Comparison of ENCODE assay signal across 8 cellular contexts in the genomic region with DNA sequence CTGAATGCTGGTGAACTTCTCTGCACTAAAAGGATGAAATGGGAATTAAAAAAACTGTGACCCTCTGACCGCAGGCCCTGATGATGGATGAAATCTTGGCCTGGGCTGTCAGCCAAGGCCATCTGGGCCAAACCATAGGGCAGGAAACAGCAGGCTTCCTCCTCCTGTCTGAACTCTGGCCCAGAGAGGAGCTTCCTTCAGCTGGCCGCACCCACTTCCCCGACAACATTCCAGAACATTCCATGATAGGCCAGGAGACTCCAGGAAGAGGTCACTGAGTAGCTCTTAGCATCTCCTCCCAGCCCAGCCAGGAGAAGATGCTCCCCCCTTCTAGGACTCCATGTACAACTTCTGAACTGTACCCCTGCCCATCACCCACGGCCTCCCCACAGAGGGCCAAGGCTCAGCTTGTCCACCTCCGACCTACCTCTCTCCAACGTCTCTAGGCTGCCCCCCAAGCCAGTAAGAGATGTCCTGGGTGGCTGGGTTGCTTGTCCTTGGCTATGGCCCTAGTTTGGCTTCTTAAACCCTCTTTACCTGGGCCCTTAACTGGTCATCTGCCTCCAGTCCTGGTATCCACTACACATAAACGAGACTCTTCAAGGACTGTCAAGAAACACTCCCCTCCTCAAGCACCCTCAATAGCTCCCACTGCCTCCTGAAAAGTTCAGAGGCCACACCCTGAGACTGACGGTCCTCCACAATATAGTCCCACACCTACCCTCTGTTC. TPM values are rescaled to one million over a fixed set of nuclear protein-coding genes. Genes with fewer than 3 reads are reported as not detected.
DNase-seq lines count a peak whose midpoint lies in the region; ATAC-seq and TF ChIP-seq lines count a peak whose summit lies in the region.

No MANE protein-coding gene starts in this region.

- H3K27me3 ChIP-seq in Caco-2 (replicated peaks; ENCODE audit: control insufficient read depth, insufficient read depth, low read length) (no peaks in the 10 kb centered on the region), RWPE2 (ENCODE audit: insufficient read depth, poor library complexity, severe bottlenecking) (no peaks in the 10 kb centered on the region), ovary (no peaks in the 10 kb centered on the region)

- WGBS in ovary, 3 donors, result 42 to 54% (median 47%) methylated on average over 8 of the region's 8 CpGs

- peak overlapping the region; percentile 86 for H3K4me3 Mint-ChIP-seq in Caco-2 (ENCODE audit: unreplicated experiment)

- TF ChIP-seq CTCF in Caco-2 (IDR thresholded peaks at IDR 0.05; ENCODE audit: insufficient read depth in 1 of 2, low read depth in 1 of 2, low read length in 1 of 2, severe bottlenecking in 1 of 2, unreplicated experiment in 1 of 2) (no peak), RWPE2 (IDR thresholded peaks at IDR 0.05; ENCODE audit: poor library complexity, severe bottlenecking) (no peak), fibroblast of villous mesenchyme (IDR thresholded peaks at IDR 0.05; ENCODE audit: insufficient read depth, low read depth, low read length) (no peak), ovary (IDR thresholded peaks at IDR 0.05) (no peak)

- ATAC-seq in RWPE2 (ENCODE audit: low read depth), result peak; percentile 86
- ATAC-seq in HG03139 (IDR thresholded peaks at IDR 0.05; ENCODE audit: unreplicated experiment), result no peak

- TF ChIP-seq EP300 in ovary (IDR thresholded peaks at IDR 0.05), result peak; percentile 64

- H3K36me3 Mint-ChIP-seq in Caco-2 (ENCODE audit: insufficient read depth, unreplicated experiment), result peaks cover 35% of the 10 kb centered on the region

- no TSS peak for BruUV-seq in Caco-2 (replicated peaks; lab: Mats Ljungman, UMichigan)

- POLR2A ChIA-PET in Caco-2 (lab: Charles Lee), result no interaction called here

- peak overlapping the region; percentile 98 for H3K27ac Mint-ChIP-seq in Caco-2 (ENCODE audit: unreplicated experiment)

- H3K36me3 ChIP-seq in Caco-2 (ENCODE audit: control insufficient read depth, insufficient read depth, low read length), result peaks cover 1% of the 10 kb centered on the region; the same call in 1 of the 2 replicates
- no peaks in the 10 kb centered on the region for H3K36me3 ChIP-seq in RWPE2 (ENCODE audit: low read depth)
- H3K36me3 ChIP-seq in ovary, result no peaks in the 10 kb centered on the region

- H3K4me3 ChIP-seq in Caco-2 (ENCODE audit: low read depth, low read length) (no peak overlapping the region; the same call in 1 of the 2 replicates), RWPE2 (ENCODE audit: severe bottlenecking) (no peak overlapping the region), fibroblast of villous mesenchyme (ENCODE audit: low read depth, low read length) (no peak overlapping the region), ovary (no peak overlapping the region)

- H3K4me1 Mint-ChIP-seq in Caco-2 (ENCODE audit: low read depth, unreplicated experiment), result peaks cover 42% of the 10 kb centered on the region

- DNase-seq in Caco-2 (peak; percentile 73 to 89), RWPE2 (ENCODE audit: low spot score) (no peak), fibroblast of villous mesenchyme (ENCODE audit: low read depth) (peak; percentile 90), ovary (peak; percentile 73 to 87 (median 81)), germinal center (ENCODE audit: low spot score) (no peak), cerebellar cortex (ENCODE audit: low spot score) (no peak), OCI-M2 (lab: John Stamatoyannopoulos, UW; ENCODE audit: unreplicated experiment) (no peak)

- no peaks in the 10 kb centered on the region for H3K9me3 Mint-ChIP-seq in Caco-2 (ENCODE audit: unreplicated experiment)

- no peak for TF ChIP-seq POLR2A in ovary (IDR thresholded peaks at IDR 0.05)

- intact Hi-C loops in Caco-2 (cut with micrococcal nuclease; ENCODE audit: unreplicated experiment) (no loop called here), ovary (cut with DNase I) (no loop called here)

- H3K27ac ChIP-seq in RWPE2 (ENCODE audit: poor library complexity, severe bottlenecking) (peak overlapping the region; percentile 43), ovary (peak overlapping the region in 1 of 2 donors; percentile 47)

- CTCF ChIA-PET in Caco-2 (lab: Charles Lee), result interaction anchor here (0.9 kb wide), 1 partner anchor 61 kb away, joined by 3 read pairs; no protein-coding TSS in a partner anchor

- H3K9me3 ChIP-seq in Caco-2, result no peaks in the 10 kb centered on the region
- no peaks in the 10 kb centered on the region for H3K9me3 ChIP-seq in RWPE2 (ENCODE audit: severe bottlenecking)
- H3K9me3 ChIP-seq in ovary, result no peaks in the 10 kb centered on the region

- no peaks in the 10 kb centered on the region for H3K27me3 Mint-ChIP-seq in Caco-2 (ENCODE audit: insufficient read depth, unreplicated experiment)

- H3K4me1 ChIP-seq in Caco-2 (peaks cover 29% of the 10 kb centered on the region), RWPE2 (ENCODE audit: insufficient read depth, poor library complexity, severe bottlenecking) (peaks cover 39% of the 10 kb centered on the region), ovary (ENCODE audit: insufficient read depth) (peaks cover 30% of the 10 kb centered on the region)

RNA-seq across cellular contexts. Expression of a gene that starts 1.7 kb away (rescaled TPM):
- total RNA-seq in Caco-2 (2022) (36.0 and 37.0 TPM in 2 replicates), fibroblast of villous mesenchyme (1.3 and 1.6 TPM in 2 replicates), ovary (10 to 100 TPM; 19.4 to 43.8 (median 25.5) TPM)
- polyA plus RNA-seq in ovary, result 10 to 100 TPM in 1 of 2 donors, 1 to 10 TPM in 1; 5.8 to 15.6 TPM

Comparison
In these comparisons a context has a peak if more than half of its experiments do, and no peak if none do; other contexts are left out.
1. DNase-seq: peak in Caco-2 (2 of 2), fibroblast of villous mesenchyme (single experiment) and ovary (5 of 5); none in RWPE2 (single experiment), germinal center (single experiment), cerebellar cortex (single experiment) and OCI-M2 (single experiment).